15 cellular contexts compared by ENCODE assay signal in genomic region chr22:39631381-39631780, GRCh38.
A peak's percentile ranks its signal among the peaks of the same experiment; 100 is the strongest.
DNase-seq lines count a peak whose midpoint lies in the region; ATAC-seq, FAIRE-seq and TF ChIP-seq lines count a peak whose summit lies in the region.
"Had no signal": no experiment of that assay in that cellular context is flagged by ENCODE, and none has a peak within 500 bp of the region (broad histone marks: within the 10 kb centered on the region; RNA-seq: fewer than 3 reads in every experiment).

No MANE protein-coding gene starts in this region.

- H3K36me3 ChIP-seq in K562 (ENCODE audit: control insufficient read depth, insufficient read depth, low read length) (no peaks in the 10 kb centered on the region), osteoblast (ENCODE audit: insufficient read depth, low read length) (no peaks in the 10 kb centered on the region)
- H3K36me3 ChIP-seq: BLaER1 had no signal

- POLR2A ChIA-PET in activated CD4-positive, alpha-beta T cell treated with anti-CD3 and anti-CD28 coated beads for 36 hours (lab: Charles Lee), result no interaction called here
- POLR2A ChIA-PET in A549 (lab: Yijun Ruan, JAX), result no interaction called here
- POLR2A ChIA-PET in K562 (lab: Yijun Ruan, JAX), result no interaction called here

- H3K27me3 ChIP-seq in K562 (ENCODE audit: control insufficient read depth in 2 of 2, insufficient read depth in 2 of 2, low read length in 2 of 2), result no peaks in the 10 kb centered on the region
- H3K27me3 ChIP-seq in osteoblast (ENCODE audit: insufficient read depth, low read length), result peaks cover 5% of the 10 kb centered on the region
- H3K27me3 ChIP-seq: BLaER1 had no signal

- no peaks in the 10 kb centered on the region for H3K9me1 ChIP-seq in K562 (ENCODE audit: control insufficient read depth, insufficient read depth, low read length)

- FAIRE-seq in A549 (lab: Jason Lieb, UNC), result no peak
- no peak for FAIRE-seq in K562 (lab: Jason Lieb, UNC)
- FAIRE-seq: H54 had no signal

- H4K20me1 ChIP-seq in K562 (replicated peaks; ENCODE audit: control insufficient read depth, insufficient read depth, low read length), result no peaks in the 10 kb centered on the region
- H4K20me1 ChIP-seq in osteoblast (ENCODE audit: insufficient read depth, low read length), result no peaks in the 10 kb centered on the region
- H4K20me1 ChIP-seq: BLaER1 had no signal

- peaks cover 11% of the 10 kb centered on the region for H3K4me1 Mint-ChIP-seq in activated CD4-positive, alpha-beta T cell treated with anti-CD3 and anti-CD28 coated beads for 36 hours

- H3K27me3 Mint-ChIP-seq in activated CD4-positive, alpha-beta T cell treated with anti-CD3 and anti-CD28 coated beads for 36 hours, result no peaks in the 10 kb centered on the region

- TF ChIP-seq EP300 in A549 (IDR thresholded peaks at IDR 0.05) (no peak), K562 (IDR thresholded peaks at IDR 0.05; ENCODE audit: low read length) (no peak)

- DNase-seq in activated CD4-positive, alpha-beta T cell treated with anti-CD3 and anti-CD28 coated beads for 36 hours, result no peak
- DNase-seq in activated CD4-positive, alpha-beta T cell treated with anti-CD3 and anti-CD28 coated beads for 4 hours, result no peak
- DNase-seq in A549 (ENCODE audit: low read depth in 1 of 2, low spot score in 1 of 2), result no peak
- DNase-seq in K562 (ENCODE audit: extremely low read depth in 1 of 4, low spot score in 3 of 4), result no peak
- DNase-seq in osteoblast (ENCODE audit: insufficient read length, low spot score, missing footprints), result peak; percentile 84
- no peak for DNase-seq in sciatic nerve (ENCODE audit: low spot score)
- DNase-seq: AML-193, DMS53, GF-D8 had no signal

- H3K4me2 ChIP-seq in A549 (no peak overlapping the region), K562 (ENCODE audit: insufficient read depth, low read length) (no peak overlapping the region), osteoblast (ENCODE audit: insufficient read depth, low read length) (no peak overlapping the region)
- H3K4me2 ChIP-seq: BLaER1 had no signal

- peak; percentile 33 for ATAC-seq in activated CD4-positive, alpha-beta T cell treated with anti-CD3 and anti-CD28 coated beads for 36 hours
- no peak for ATAC-seq in A549
- no peak for ATAC-seq in K562
- no peak for ATAC-seq in sciatic nerve
- ATAC-seq in GM19351 (IDR thresholded peaks at IDR 0.05; ENCODE audit: unreplicated experiment), result no peak
- ATAC-seq: HCT116 had no signal

- TF ChIP-seq POLR2A in A549 (IDR thresholded peaks at IDR 0.05; ENCODE audit: low read length), result no peak
- no peak for TF ChIP-seq POLR2A in K562 (conservative IDR thresholded peaks at IDR 0.05)

- H3K9ac ChIP-seq in K562 (ENCODE audit: insufficient read depth in 1 of 2, low read depth in 2 of 2, low read length in 2 of 2), result no peak overlapping the region
- H3K9ac ChIP-seq: BLaER1 had no signal

- H2AFZ ChIP-seq in K562 (ENCODE audit: low read depth, low read length) (no peak overlapping the region), osteoblast (ENCODE audit: low read length) (no peak overlapping the region)

- H3K27ac ChIP-seq in A549, result no peak overlapping the region
- H3K27ac ChIP-seq in K562 (ENCODE audit: extremely low read depth, low read depth, low read length), result no peak overlapping the region
- no peak overlapping the region for H3K27ac ChIP-seq in osteoblast (ENCODE audit: low read depth, low read length)
- H3K27ac ChIP-seq: 22Rv1, BLaER1, HL-60 had no signal

- intact Hi-C loops in activated CD4-positive, alpha-beta T cell treated with anti-CD3 and anti-CD28 coated beads for 36 hours (cut with DNase I, micrococcal nuclease), result no loop called here
- intact Hi-C loops in K562 (cut with micrococcal nuclease) (no loop called here), sciatic nerve (cut with DNase I) (no loop called here)

- H3K4me3 Mint-ChIP-seq in activated CD4-positive, alpha-beta T cell treated with anti-CD3 and anti-CD28 coated beads for 36 hours, result no peak overlapping the region

- TF ChIP-seq CTCF in A549 (IDR thresholded peaks at IDR 0.05), result no peak
- TF ChIP-seq CTCF in K562 (IDR thresholded peaks at IDR 0.05 in 2 of 3, conservative IDR thresholded peaks at IDR 0.05 in 1 of 3; ENCODE audit: insufficient read depth in 2 of 3, low read depth in 1 of 3, low read length in 3 of 3), result no peak
- TF ChIP-seq CTCF in osteoblast (IDR thresholded peaks at IDR 0.05; ENCODE audit: extremely low read depth, low read depth, low read length), result no peak

- no TSS peak for BruUV-seq in K562 (replicated peaks; lab: Mats Ljungman, UMichigan)

- CTCF ChIA-PET in activated CD4-positive, alpha-beta T cell treated with anti-CD3 and anti-CD28 coated beads for 36 hours (lab: Charles Lee), result interaction anchor here (1.0 kb wide), 1 partner anchor 10 kb away, joined by 3 read pairs; no protein-coding TSS in a partner anchor
- CTCF ChIA-PET in A549 (lab: Yijun Ruan, JAX), result interaction anchor here (1.3 to 1.9 kb wide), 2 partner anchors 74 to 393 kb away, joined by 3 to 5 read pairs; no protein-coding TSS in a partner anchor
- CTCF ChIA-PET in K562 (lab: Yijun Ruan, JAX; ENCODE audit: low intra/inter-chr PET ratio), result no interaction called here

- no peaks in the 10 kb centered on the region for H3K9me3 Mint-ChIP-seq in activated CD4-positive, alpha-beta T cell treated with anti-CD3 and anti-CD28 coated beads for 36 hours (ENCODE audit: low read depth)

- H3K4me1 ChIP-seq in A549, result peaks cover 19% of the 10 kb centered on the region
- peaks cover 15 to 53% of the 10 kb centered on the region in 2 experiments; a peak in 4 of 5 replicates for H3K4me1 ChIP-seq in K562 (replicated peaks in 1 of 2; ENCODE audit: control insufficient read depth in 2 of 2, insufficient read depth in 2 of 2, low read length in 2 of 2)
- peaks cover 12% of the 10 kb centered on the region for H3K4me1 ChIP-seq in osteoblast (ENCODE audit: insufficient read depth, low read length)

- no peaks in the 10 kb centered on the region for H3K79me2 ChIP-seq in K562 (ENCODE audit: control insufficient read depth, insufficient read depth, low read length)
- no peaks in the 10 kb centered on the region for H3K79me2 ChIP-seq in osteoblast (ENCODE audit: insufficient read depth, low read length)

- no peak for TF ChIP-seq RAD21 in A549 (conservative IDR thresholded peaks at IDR 0.05 in 1 of 2, IDR thresholded peaks at IDR 0.05 in 1 of 2)
- TF ChIP-seq RAD21 in K562 (CRISPR knock-in tag; conservative IDR thresholded peaks at IDR 0.05 in 1 of 2, IDR thresholded peaks at IDR 0.05 in 1 of 2), result no peak

- in situ Hi-C loops in K562 (cut with MboI), result no loop called here

- no peak overlapping the region for H3K27ac Mint-ChIP-seq in activated CD4-positive, alpha-beta T cell treated with anti-CD3 and anti-CD28 coated beads for 36 hours

- H3K9me3 ChIP-seq in A549, result no peaks in the 10 kb centered on the region
- no peaks in the 10 kb centered on the region for H3K9me3 ChIP-seq in K562 (replicated peaks; ENCODE audit: control insufficient read depth, insufficient read depth, low read depth, low read length)
- no peaks in the 10 kb centered on the region for H3K9me3 ChIP-seq in osteoblast (ENCODE audit: low read depth, low read length)
- H3K9me3 ChIP-seq: BLaER1 had no signal

- H3K4me3 ChIP-seq in A549 (no peak overlapping the region), K562 (no peak overlapping the region), osteoblast (ENCODE audit: insufficient read depth, low read length) (no peak overlapping the region)
- H3K4me3 ChIP-seq: BLaER1 had no signal

- 60% methylated on average over 4 of the region's 4 CpGs for WGBS in A549 (ENCODE audit: missing lambda C conversion rate)
- WGBS in K562 (ENCODE audit: insufficient coverage, low coverage, missing lambda C conversion rate), result 10% methylated on average over 2 of the region's 4 CpGs

- H3K36me3 Mint-ChIP-seq in activated CD4-positive, alpha-beta T cell treated with anti-CD3 and anti-CD28 coated beads for 36 hours (ENCODE audit: low read depth), result no peaks in the 10 kb centered on the region

TF ChIP-seq in A549, 52 proteins besides CTCF, POLR2A, EP300 and RAD21:
- no peak for TF ChIP-seq KDM5A (IDR thresholded peaks at IDR 0.05)
- no peak for TF ChIP-seq SMC3 (IDR thresholded peaks at IDR 0.05)
- TF ChIP-seq NR3C1 (IDR thresholded peaks at IDR 0.05), result no peak
- peak; percentile 67 for TF ChIP-seq ZFP36 (IDR thresholded peaks at IDR 0.05; ENCODE audit: borderline replicate concordance, partially characterized antibody)
- no peak for TF ChIP-seq MAFK (IDR thresholded peaks at IDR 0.05; ENCODE audit: partially characterized antibody)
- no peak for TF ChIP-seq HEYL (CRISPR knock-in tag; IDR thresholded peaks at IDR 0.05)
- TF ChIP-seq ZNF302 (CRISPR knock-in tag; IDR thresholded peaks at IDR 0.05), result no peak
- no peak for TF ChIP-seq CHD2 (IDR thresholded peaks at IDR 0.05; ENCODE audit: low read length, partially characterized antibody)
- TF ChIP-seq POLR2AphosphoS2 (conservative IDR thresholded peaks at IDR 0.05; ENCODE audit: low read length), result no peak

TF ChIP-seq in K562, 482 proteins besides CTCF, POLR2A, EP300 and RAD21 (continues in another document):
- TF ChIP-seq ZNF518B (CRISPR knock-in tag; IDR thresholded peaks at IDR 0.05), result no peak
- peak; percentile 88 for TF ChIP-seq RBM25 (IDR thresholded peaks at IDR 0.05; ENCODE audit: low read depth, low read length, severe bottlenecking)
- TF ChIP-seq TCFL5 (CRISPR knock-in tag; conservative IDR thresholded peaks at IDR 0.05), result no peak
- TF ChIP-seq ZFP36 (IDR thresholded peaks at IDR 0.05; ENCODE audit: low read depth, low read length, partially characterized antibody), result peak; percentile 97
- TF ChIP-seq ZNF584 (CRISPR knock-in tag; IDR thresholded peaks at IDR 0.05; ENCODE audit: low read depth), result no peak
